In genomic region chr2:138012082-138012481, GRCh38 we compare ENCODE assay signal across 1 cellular context.
TF ChIP-seq lines count a peak whose summit lies in the region.

No MANE protein-coding gene starts in this region.

TF ChIP-seq in K562, 482 proteins besides CTCF, POLR2A, EP300 and RAD21 (continued from another document and continues in another):
- TF ChIP-seq EWSR1 (IDR thresholded peaks at IDR 0.05; ENCODE audit: borderline replicate concordance, low read depth, partially characterized antibody) (no peak), FOXK2 (conservative IDR thresholded peaks at IDR 0.05 in 1 of 2, IDR thresholded peaks at IDR 0.05 in 1 of 2; ENCODE audit: low read depth in 2 of 2) (no peak), NFIC (IDR thresholded peaks at IDR 0.05) (peak; percentile 79), KLF1 (tag; IDR thresholded peaks at IDR 0.05) (no peak), SREBF1 (IDR thresholded peaks at IDR 0.05; ENCODE audit: borderline replicate concordance, low read depth, low read length) (no peak), MEF2D (tag; conservative IDR thresholded peaks at IDR 0.05; ENCODE audit: low read depth) (no peak), GABPA (tag; conservative IDR thresholded peaks at IDR 0.05; ENCODE audit: low read depth) (no peak), MEIS2 (IDR thresholded peaks at IDR 0.05; ENCODE audit: partially characterized antibody) (peak; percentile 67), HDAC1 (IDR thresholded peaks at IDR 0.05) (peak; percentile 22 to 37; a peak in 1 of 4 replicates), HBP1 (CRISPR knock-in tag; IDR thresholded peaks at IDR 0.05) (no peak), BRF1 (IDR thresholded peaks at IDR 0.05; ENCODE audit: borderline replicate concordance, extremely low read depth, insufficient read length) (no peak), ZBED1 (IDR thresholded peaks at IDR 0.05) (no peak), AFF4 (CRISPR knock-in tag; IDR thresholded peaks at IDR 0.05) (no peak), TCF3 (CRISPR knock-in tag; IDR thresholded peaks at IDR 0.05) (peak; percentile 86), ZNF583 (CRISPR knock-in tag; IDR thresholded peaks at IDR 0.05) (no peak), ZBTB49 (CRISPR knock-in tag; IDR thresholded peaks at IDR 0.05; ENCODE audit: borderline replicate concordance) (no peak), MCM7 (IDR thresholded peaks at IDR 0.05) (no peak), ZNF740 (CRISPR knock-in tag; IDR thresholded peaks at IDR 0.05) (no peak), ZNF740 (tag; IDR thresholded peaks at IDR 0.05) (no peak), XRCC5 (IDR thresholded peaks at IDR 0.05; ENCODE audit: low read depth, low read length) (no peak), ZNF24 (IDR thresholded peaks at IDR 0.05) (no peak; the same call in 1 of the 2 replicates), ZFPM2 (CRISPR knock-in tag; IDR thresholded peaks at IDR 0.05) (no peak), MAFG (tag; conservative IDR thresholded peaks at IDR 0.05) (no peak), PML (IDR thresholded peaks at IDR 0.05; ENCODE audit: low read length) (peak; percentile 79), HNRNPH1 (optimal IDR thresholded peaks at IDR 0.05; ENCODE audit: low read depth, low read length) (no peak), PCBP1 (IDR thresholded peaks at IDR 0.05; ENCODE audit: low read depth, low read length, poor library complexity, severe bottlenecking) (no peak), RBFOX2 (IDR thresholded peaks at IDR 0.05; ENCODE audit: low read depth, low read length) (no peak), SNIP1 (IDR thresholded peaks at IDR 0.05; ENCODE audit: low read depth) (no peak), BDP1 (IDR thresholded peaks at IDR 0.05; ENCODE audit: insufficient read depth, insufficient read length) (no peak), KLF10 (CRISPR knock-in tag; IDR thresholded peaks at IDR 0.05) (no peak), POU5F1 (IDR thresholded peaks at IDR 0.05; ENCODE audit: borderline replicate concordance, low read depth, low read length, partially characterized antibody) (no peak), CCAR2 (IDR thresholded peaks at IDR 0.05; ENCODE audit: low read depth, low read length) (no peak), TCF15 (CRISPR knock-in tag; IDR thresholded peaks at IDR 0.05) (no peak), NFATC3 (IDR thresholded peaks at IDR 0.05) (no peak), ZNF347 (CRISPR knock-in tag; IDR thresholded peaks at IDR 0.05; ENCODE audit: low read depth) (no peak), E2F1 (CRISPR knock-in tag; IDR thresholded peaks at IDR 0.05) (no peak), MEF2A (IDR thresholded peaks at IDR 0.05; ENCODE audit: control insufficient read depth, low read depth, low read length) (no peak), GATAD2B (IDR thresholded peaks at IDR 0.05; ENCODE audit: borderline replicate concordance) (peak; percentile 38; the same call in 1 of the 2 replicates), ZNF134 (CRISPR knock-in tag; conservative IDR thresholded peaks at IDR 0.05) (no peak), BMI1 (IDR thresholded peaks at IDR 0.05; ENCODE audit: low read length) (no peak), UBTF (IDR thresholded peaks at IDR 0.05; ENCODE audit: borderline replicate concordance in 1 of 2, low read depth in 2 of 2, low read length in 2 of 2) (no peak), FOXJ3 (CRISPR knock-in tag; IDR thresholded peaks at IDR 0.05) (no peak), PKNOX1 (IDR thresholded peaks at IDR 0.05) (peak; percentile 25; the same call in 1 of the 2 replicates), ZNF239 (CRISPR knock-in tag; IDR thresholded peaks at IDR 0.05) (no peak), SNAPC5 (CRISPR knock-in tag; IDR thresholded peaks at IDR 0.05) (no peak), ZNF518B (CRISPR knock-in tag; IDR thresholded peaks at IDR 0.05) (no peak), E2F5 (CRISPR knock-in tag; IDR thresholded peaks at IDR 0.05) (no peak)
